8 cellular contexts compared by ENCODE assay signal in genomic region chr2:68318686-68319396, GRCh38. TPM values are rescaled to one million over a fixed set of nuclear protein-coding genes. Genes with fewer than 3 reads are reported as not detected.
DNase-seq lines count a peak whose midpoint lies in the region; ATAC-seq, FAIRE-seq and TF ChIP-seq lines count a peak whose summit lies in the region.

No MANE protein-coding gene starts in this region.

- H3K9me3 ChIP-seq in SJSA1 (replicated peaks), result no peaks in the 10 kb centered on the region
- no peaks in the 10 kb centered on the region for H3K9me3 ChIP-seq in esophagus squamous epithelium

- peak overlapping the region; percentile 73 for H3K27ac ChIP-seq in SJSA1
- H3K27ac ChIP-seq in esophagus squamous epithelium, result peak overlapping the region; percentile 82 to 97 (median 92)

- intact Hi-C loops in esophagus squamous epithelium (cut with DNase I), result no loop called here

- 7 to 11% methylated on average over 18 to 27 of the region's 40 CpGs for WGBS in esophagus squamous epithelium, 2 donors

- peaks cover 0 to 5% (median 0%) of the 10 kb centered on the region in 3 donors for H3K36me3 Mint-ChIP-seq in naive thymus-derived CD8-positive, alpha-beta T cell

- FAIRE-seq in GM19239 (lab: Jason Lieb, UNC), result no peak

- TF ChIP-seq POLR2A in esophagus squamous epithelium (IDR thresholded peaks at IDR 0.05), result no peak

- H3K4me1 Mint-ChIP-seq in naive thymus-derived CD8-positive, alpha-beta T cell, result peaks cover 5 to 15% (median 12%) of the 10 kb centered on the region in 4 donors

- no peak overlapping the region for H3K27ac Mint-ChIP-seq in naive thymus-derived CD8-positive, alpha-beta T cell

- H3K27me3 ChIP-seq in SJSA1 (replicated peaks), result 0 out of 2 replicates have a peak, but pooled peaks cover 2% of the 10 kb centered on the region
- peaks cover 0 to 44% (median 0%) of the 10 kb centered on the region in 4 donors for H3K27me3 ChIP-seq in esophagus squamous epithelium

- TF ChIP-seq CTCF in esophagus squamous epithelium (IDR thresholded peaks at IDR 0.05), result no peak

- no peak for ATAC-seq in naive thymus-derived CD8-positive, alpha-beta T cell
- ATAC-seq in GM21737 (IDR thresholded peaks at IDR 0.05; ENCODE audit: unreplicated experiment), result no peak
- ATAC-seq in HG03196 (IDR thresholded peaks at IDR 0.05; ENCODE audit: unreplicated experiment), result no peak

- H3K9me3 Mint-ChIP-seq in naive thymus-derived CD8-positive, alpha-beta T cell, result peaks cover 0 to 9% (median 3%) of the 10 kb centered on the region in 9 donors

- peaks cover 17 to 72% (median 50%) of the 10 kb centered on the region in 5 donors for H3K27me3 Mint-ChIP-seq in naive thymus-derived CD8-positive, alpha-beta T cell

- peak; percentile 31 for DNase-seq in EL
- DNase-seq in SJSA1 (ENCODE audit: low read depth in 1 of 2, low spot score in 2 of 2), result no peak
- no peak for DNase-seq in esophagus squamous epithelium (lab: John Stamatoyannopoulos, UW)
- no peak for DNase-seq in naive thymus-derived CD8-positive, alpha-beta T cell
- DNase-seq in midbrain (lab: John Stamatoyannopoulos, UW), result no peak
- no peak for DNase-seq in GM19239 (ENCODE audit: insufficient read length, low spot score)

- H3K36me3 ChIP-seq in SJSA1 (0 out of 2 replicates have a peak, but pooled peaks cover 9% of the 10 kb centered on the region), esophagus squamous epithelium (no peaks in the 10 kb centered on the region)

- POLR2A ChIA-PET in naive thymus-derived CD8-positive, alpha-beta T cell (lab: Charles Lee), result no interaction called here

- peaks cover 12% of the 10 kb centered on the region for H3K4me1 ChIP-seq in SJSA1 (replicated peaks)
- H3K4me1 ChIP-seq in esophagus squamous epithelium, result peaks cover 8 to 31% (median 11%) of the 10 kb centered on the region in 3 donors

- H3K4me3 ChIP-seq in SJSA1, result peak overlapping the region; percentile 63
- H3K4me3 ChIP-seq in esophagus squamous epithelium, result peak overlapping the region; percentile 49 to 86 (median 66)

- H3K4me3 Mint-ChIP-seq in naive thymus-derived CD8-positive, alpha-beta T cell, result peak overlapping the region; percentile 15 to 84 (median 74)

RNA-seq across cellular contexts. Expression of gene CNRIP1, which starts 0.9 kb away (rescaled TPM):
- 5.0 and 14.0 TPM in 2 replicates for total RNA-seq in SJSA1 (2014; rRNA removed; shearing (Covaris generic))
- total RNA-seq in esophagus squamous epithelium, result 10 to 100 TPM in 1 of 4 donors, 1 to 10 TPM in 2, under 1 TPM in 1; 0.61 to 21.4 (median 5.0) TPM
- total RNA-seq in naive thymus-derived CD8-positive, alpha-beta T cell, result not detected
- polyA plus RNA-seq in naive thymus-derived CD8-positive, alpha-beta T cell, result not detected

RNA-seq across cellular contexts. Expression of gene PLEK, which starts 46.2 kb away (rescaled TPM):
- total RNA-seq in SJSA1 (2014; rRNA removed; shearing (Covaris generic)), result not detected in 2 replicates
- total RNA-seq in esophagus squamous epithelium, result 1 to 10 TPM in 3 of 4 donors, under 1 TPM in 1; 0.34 to 8.2 (median 3.4) TPM
- 1 to 10 TPM; 3.9 TPM for total RNA-seq in naive thymus-derived CD8-positive, alpha-beta T cell
- 100 to 1,000 TPM in 1 of 3 donors, 1 to 10 TPM in 2; 2.6 to 148 (median 3.0) TPM for polyA plus RNA-seq in naive thymus-derived CD8-positive, alpha-beta T cell
